20 cellular contexts compared by ENCODE assay signal in genomic region chr9:76135902-76136301, GRCh38.
DNase-seq lines count a peak whose midpoint lies in the region; ATAC-seq and TF ChIP-seq lines count a peak whose summit lies in the region.
"Had no signal": no experiment of that assay in that cellular context is flagged by ENCODE, and none has a peak within 500 bp of the region (broad histone marks: within the 10 kb centered on the region; RNA-seq: fewer than 3 reads in every experiment).

No MANE protein-coding gene starts in this region.

- no peak overlapping the region for H3K9ac ChIP-seq in adipocyte (ENCODE audit: low read length)

- no peak for TF ChIP-seq CTCF in AG09319 (IDR thresholded peaks at IDR 0.05; ENCODE audit: low read depth, low read length)
- TF ChIP-seq CTCF in foreskin fibroblast (IDR thresholded peaks at IDR 0.05; ENCODE audit: low read depth, low read length): no peak

- ATAC-seq in HG02763 (IDR thresholded peaks at IDR 0.05; ENCODE audit: unreplicated experiment) (no peak), HG03571 (IDR thresholded peaks at IDR 0.05; ENCODE audit: unreplicated experiment) (no peak)
- ATAC-seq: body of pancreas; natural killer cell; stimulated activated naive CD8-positive, alpha-beta T cell treated with anti-CD3 and anti-CD28 coated beads, Interleukin-15, amount 100 ng/mL, for 72 hours had no signal

- DNase-seq in AG09319 (ENCODE audit: extremely low read depth, low read depth) (peak; percentile 28), DMS79 treated with DMSO at 0.1 percent for 48 hours (lab: John Stamatoyannopoulos, UW) (peak; percentile 36), adipocyte (ENCODE audit: low read depth) (peak; percentile 52), foreskin fibroblast (peak; percentile 3 to 45), occipital lobe (lab: John Stamatoyannopoulos, UW) (no peak)
- DNase-seq: activated CD4-positive, alpha-beta T cell treated with anti-CD3 and anti-CD28 coated beads for 48 hours; activated gamma-delta T cell; activated naive CD8-positive, alpha-beta T cell treated with anti-CD3 and anti-CD28 coated beads, Interleukin-2, amount 10 ng/mL, durations not matched to agents 7 days and 5 days; activated T-cell treated with anti-CD3 and anti-CD28 coated beads, Interleukin-2, amount 50 U/mL, for 1 hour; BE2C; body of pancreas; DND-41; natural killer cell; NK-92 treated with Interleukin-12 subunit alpha and Interleukin-12 subunit beta, amount 100 ng/mL, for 24 hours; PC-9; Right ventricle myocardium superior; stimulated activated naive CD8-positive, alpha-beta T cell treated with anti-CD3 and anti-CD28 coated beads, Interleukin-15, amount 100 ng/mL, for 72 hours; tibial artery had no signal

- H3K4me1 ChIP-seq in adipocyte (ENCODE audit: control insufficient read depth, insufficient read depth, low read length): peaks cover 23% of the 10 kb centered on the region
- H3K4me1 ChIP-seq: BE2C had no signal

- H3K27me3 ChIP-seq in adipocyte (replicated peaks; ENCODE audit: control insufficient read depth, insufficient read depth, low read length): no peaks in the 10 kb centered on the region
- H3K27me3 ChIP-seq: body of pancreas, tibial artery had no signal

- H3K9me3 ChIP-seq in adipocyte (ENCODE audit: control insufficient read depth, low read length): no peaks in the 10 kb centered on the region
- H3K9me3 ChIP-seq: BE2C, body of pancreas, tibial artery had no signal

- H3K4me3 ChIP-seq in adipocyte (ENCODE audit: low read length): no peak overlapping the region
- H3K4me3 ChIP-seq in foreskin fibroblast (ENCODE audit: low read depth in 1 of 2, low read length in 2 of 2): no peak overlapping the region
- H3K4me3 ChIP-seq: body of pancreas, PC-9, tibial artery had no signal

- H3K36me3 ChIP-seq in adipocyte (ENCODE audit: control insufficient read depth, insufficient read depth, low read length, severe bottlenecking): no peaks in the 10 kb centered on the region
- H3K36me3 ChIP-seq: BE2C, tibial artery had no signal
